ENCODE assay signal across 9 cellular contexts in genomic region chr11:128579790-128580504, GRCh38. TPM values are rescaled to one million over a fixed set of nuclear protein-coding genes. Genes with fewer than 3 reads are reported as not detected.
A peak's percentile ranks its signal among the peaks of the same experiment; 100 is the strongest.
DNase-seq lines count a peak whose midpoint lies in the region; ATAC-seq and TF ChIP-seq lines count a peak whose summit lies in the region.
"Had no signal": no experiment of that assay in that cellular context is flagged by ENCODE, and none has a peak within 500 bp of the region (broad histone marks: within the 10 kb centered on the region; RNA-seq: fewer than 3 reads in every experiment).

No MANE protein-coding gene starts in this region.

- peak; percentile 55 for ATAC-seq in GM19467 (IDR thresholded peaks at IDR 0.05; ENCODE audit: unreplicated experiment)
- peak; percentile 89 for ATAC-seq in HG03439 (IDR thresholded peaks at IDR 0.05; ENCODE audit: unreplicated experiment)

- H3K9me3 Mint-ChIP-seq in Caco-2 (ENCODE audit: unreplicated experiment), result no peaks in the 10 kb centered on the region
- no peaks in the 10 kb centered on the region for H3K9me3 Mint-ChIP-seq in glutamatergic neuron (ENCODE audit: unreplicated experiment)

- H3K36me3 Mint-ChIP-seq in Caco-2 (ENCODE audit: insufficient read depth, unreplicated experiment), result no peaks in the 10 kb centered on the region
- H3K36me3 Mint-ChIP-seq in glutamatergic neuron (ENCODE audit: unreplicated experiment), result peaks cover 3% of the 10 kb centered on the region

- no peaks in the 10 kb centered on the region for H3K9me3 ChIP-seq in Caco-2

- BruUV-seq in Caco-2 (replicated peaks; lab: Mats Ljungman, UMichigan), result no TSS peak

- H3K4me3 ChIP-seq in choroid plexus epithelial cell (ENCODE audit: low read depth, low read length) (no peak overlapping the region), Caco-2 (ENCODE audit: low read depth, low read length) (no peak overlapping the region)

- H3K27me3 Mint-ChIP-seq in Caco-2 (ENCODE audit: insufficient read depth, unreplicated experiment) (peaks cover 40% of the 10 kb centered on the region), glutamatergic neuron (ENCODE audit: unreplicated experiment) (no peaks in the 10 kb centered on the region)

- POLR2A ChIA-PET in Caco-2 (lab: Charles Lee), result no interaction called here

- H3K4me1 Mint-ChIP-seq in Caco-2 (ENCODE audit: low read depth, unreplicated experiment), result no peaks in the 10 kb centered on the region
- peaks cover 4% of the 10 kb centered on the region for H3K4me1 Mint-ChIP-seq in glutamatergic neuron (ENCODE audit: low read depth, unreplicated experiment)

- no peak overlapping the region for H3K4me3 Mint-ChIP-seq in Caco-2 (ENCODE audit: unreplicated experiment)
- H3K4me3 Mint-ChIP-seq in glutamatergic neuron (ENCODE audit: unreplicated experiment), result no peak overlapping the region

- no peaks in the 10 kb centered on the region for H3K4me1 ChIP-seq in Caco-2

- peaks cover 4% of the 10 kb centered on the region; the same call in 1 of the 2 replicates for H3K27me3 ChIP-seq in Caco-2 (replicated peaks; ENCODE audit: control insufficient read depth, insufficient read depth, low read length)

- H3K36me3 ChIP-seq in Caco-2 (ENCODE audit: control insufficient read depth, insufficient read depth, low read length), result no peaks in the 10 kb centered on the region

- H3K27ac Mint-ChIP-seq in Caco-2 (ENCODE audit: unreplicated experiment) (no peak overlapping the region), glutamatergic neuron (ENCODE audit: unreplicated experiment) (no peak overlapping the region)

- DNase-seq in EH (ENCODE audit: low read depth) (peak; percentile 37), choroid plexus epithelial cell (ENCODE audit: low read depth) (peak; percentile 49), Caco-2 (no peak), NCI-H146 (lab: John Stamatoyannopoulos, UW) (no peak), glutamatergic neuron (no peak), NCI-H1436 treated with DMSO at 0.1 percent for 48 hours (lab: John Stamatoyannopoulos, UW) (no peak)
- DNase-seq: NCI-H2029 treated with DMSO at 0.1 percent for 48 hours had no signal

- CTCF ChIA-PET in Caco-2 (lab: Charles Lee), result interaction anchor here (0.6 kb wide), 1 partner anchor 58 kb away, joined by 6 read pairs; no protein-coding TSS in a partner anchor

- no peak for TF ChIP-seq CTCF in choroid plexus epithelial cell (conservative IDR thresholded peaks at IDR 0.05; ENCODE audit: low read depth, low read length)
- no peak for TF ChIP-seq CTCF in Caco-2 (IDR thresholded peaks at IDR 0.05; ENCODE audit: insufficient read depth in 1 of 2, low read depth in 1 of 2, low read length in 1 of 2, severe bottlenecking in 1 of 2, unreplicated experiment in 1 of 2)
- no peak for TF ChIP-seq CTCF in glutamatergic neuron (IDR thresholded peaks at IDR 0.05; ENCODE audit: partially characterized antibody, unreplicated experiment)

- intact Hi-C loops in Caco-2 (cut with micrococcal nuclease; ENCODE audit: unreplicated experiment), result no loop called here

RNA-seq across cellular contexts. Expression of gene ETS1, which starts 7.4 kb away (rescaled TPM):
- total RNA-seq in Caco-2 (2022), result 1.1 and 1.2 TPM in 2 replicates
- total RNA-seq in glutamatergic neuron (ENCODE audit: unreplicated experiment), result 1.0 TPM

Comparison
In these comparisons a context has a peak if more than half of its experiments do, and no peak if none do; other contexts are left out.
1. DNase-seq: peak in EH (single experiment) and choroid plexus epithelial cell (single experiment); none in Caco-2 (0 of 2), NCI-H146 (single experiment), glutamatergic neuron (single experiment) and NCI-H1436 treated with DMSO at 0.1 percent for 48 hours (single experiment).